ENCODE assay signal across 18 cellular contexts in the genomic region with DNA sequence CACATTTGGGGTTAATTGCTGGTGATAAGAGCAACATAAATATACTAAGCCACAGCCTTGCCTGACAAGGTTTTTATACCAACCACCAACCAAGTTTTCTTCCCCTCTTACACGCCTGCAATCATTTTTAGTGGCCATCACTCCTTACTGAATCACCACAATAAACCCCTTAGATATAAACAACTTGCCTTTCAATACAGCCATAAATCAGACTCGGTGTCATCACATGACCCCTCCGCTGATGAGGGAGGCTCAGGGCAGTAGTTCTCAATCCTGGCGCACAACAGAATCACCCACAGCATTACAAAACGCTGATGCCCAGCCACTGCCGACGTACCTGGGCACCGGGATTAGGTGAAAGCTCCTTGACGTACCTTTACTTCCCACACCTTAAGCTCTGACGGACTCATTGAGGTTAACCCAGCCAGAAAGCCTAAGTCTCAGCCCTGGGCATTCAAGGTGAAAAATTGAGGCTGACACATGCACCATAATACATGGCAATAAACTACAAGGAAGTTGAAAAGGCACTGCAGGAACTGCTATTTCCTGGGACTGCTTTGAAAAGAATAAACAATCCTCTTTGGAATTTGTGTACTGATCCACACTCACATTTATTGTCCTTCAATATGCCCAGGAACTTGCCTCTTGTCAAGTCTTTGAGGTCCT. TPM values are rescaled to one million over a fixed set of nuclear protein-coding genes. Genes with fewer than 3 reads are reported as not detected.
DNase-seq lines count a peak whose midpoint lies in the region; ATAC-seq, FAIRE-seq and TF ChIP-seq lines count a peak whose summit lies in the region.
"Had no signal": no experiment of that assay in that cellular context is flagged by ENCODE, and none has a peak within 500 bp of the region (broad histone marks: within the 10 kb centered on the region; RNA-seq: fewer than 3 reads in every experiment).

No MANE protein-coding gene starts in this region.

- no peak overlapping the region for H3K27ac Mint-ChIP-seq in astrocyte (ENCODE audit: unreplicated experiment)
- H3K27ac Mint-ChIP-seq: activated CD8-positive, alpha-beta memory T cell treated with anti-CD3 and anti-CD28 coated beads, Interleukin-2, amount 10 ng/mL, durations not matched to agents 7 days and 5 days; effector memory CD8-positive, alpha-beta T cell had no signal

- H3K9ac ChIP-seq in astrocyte (ENCODE audit: low read length): no peak overlapping the region

- H3K27me3 ChIP-seq in astrocyte (ENCODE audit: insufficient read depth, low read length) (peaks cover 39% of the 10 kb centered on the region), thoracic aorta (replicated peaks; ENCODE audit: insufficient read depth) (no peaks in the 10 kb centered on the region)
- H3K27me3 ChIP-seq: breast epithelium had no signal

- H2AFZ ChIP-seq in astrocyte (ENCODE audit: low read depth, low read length): no peak overlapping the region

- H3K9me3 ChIP-seq in astrocyte (ENCODE audit: insufficient read depth, low read depth, low read length) (no peaks in the 10 kb centered on the region), mucosa of descending colon (no peaks in the 10 kb centered on the region), thoracic aorta (no peaks in the 10 kb centered on the region)
- H3K9me3 ChIP-seq: A549, breast epithelium had no signal

- peaks cover 56% of the 10 kb centered on the region for H3K27me3 Mint-ChIP-seq in astrocyte (ENCODE audit: low read depth, unreplicated experiment)

- no peaks in the 10 kb centered on the region for H4K20me1 ChIP-seq in astrocyte (ENCODE audit: insufficient read depth, low read length)

- ATAC-seq in mucosa of descending colon (peak; percentile 85), thoracic aorta (ENCODE audit: insufficient number of reproducible peaks, low FRiP score, low read depth) (no peak), GM19467 (IDR thresholded peaks at IDR 0.05; ENCODE audit: unreplicated experiment) (no peak)
- ATAC-seq: A549; activated CD8-positive, alpha-beta memory T cell treated with anti-CD3 and anti-CD28 coated beads, Interleukin-2, amount 10 ng/mL, durations not matched to agents 7 days and 5 days; effector memory CD8-positive, alpha-beta T cell; foreskin keratinocyte had no signal

- H3K4me1 Mint-ChIP-seq in astrocyte (ENCODE audit: low read depth, unreplicated experiment): no peaks in the 10 kb centered on the region

- H3K4me3 ChIP-seq in astrocyte (ENCODE audit: insufficient read depth, low read depth, low read length) (no peak overlapping the region), mucosa of descending colon (no peak overlapping the region), thoracic aorta (no peak overlapping the region)
- H3K4me3 ChIP-seq: A549, breast epithelium had no signal

- no peaks in the 10 kb centered on the region for H3K79me2 ChIP-seq in astrocyte (ENCODE audit: insufficient read depth, low read length)

- no peaks in the 10 kb centered on the region for H3K36me3 Mint-ChIP-seq in astrocyte (ENCODE audit: low read depth, unreplicated experiment)
- H3K36me3 Mint-ChIP-seq: activated CD8-positive, alpha-beta memory T cell treated with anti-CD3 and anti-CD28 coated beads, Interleukin-2, amount 10 ng/mL, durations not matched to agents 7 days and 5 days had no signal

- intact Hi-C loops in mucosa of descending colon (cut with DNase I, micrococcal nuclease): no loop called here

- H3K4me2 ChIP-seq in astrocyte (ENCODE audit: low read length): no peak overlapping the region
- H3K4me2 ChIP-seq: A549 had no signal

- no peaks in the 10 kb centered on the region for H3K36me3 ChIP-seq in astrocyte (ENCODE audit: insufficient read depth, low read length)
- no peaks in the 10 kb centered on the region for H3K36me3 ChIP-seq in mucosa of descending colon (ENCODE audit: low read depth)
- no peaks in the 10 kb centered on the region for H3K36me3 ChIP-seq in thoracic aorta
- H3K36me3 ChIP-seq: breast epithelium had no signal

- H3K27ac ChIP-seq in astrocyte (ENCODE audit: low read depth, low read length) (no peak overlapping the region), thoracic aorta (peak overlapping the region; percentile 71 to 90)
- H3K27ac ChIP-seq: A549, breast epithelium, foreskin keratinocyte had no signal

- no peak for TF ChIP-seq CTCF in astrocyte (IDR thresholded peaks at IDR 0.05; ENCODE audit: insufficient read depth, low read depth, low read length)
- TF ChIP-seq CTCF in mucosa of descending colon (IDR thresholded peaks at IDR 0.05): no peak
- no peak for TF ChIP-seq CTCF in thoracic aorta (IDR thresholded peaks at IDR 0.05)

- DNase-seq in NCI-H748 (lab: John Stamatoyannopoulos, UW; ENCODE audit: unreplicated experiment): peak; percentile 30
- no peak for DNase-seq in NCI-H748 treated with DMSO at 0.1 percent for 48 hours (lab: John Stamatoyannopoulos, UW)
- peak; percentile 1 for DNase-seq in astrocyte (ENCODE audit: low read depth)
- peak in 2 of 3 donors; percentile 60 to 63 for DNase-seq in mucosa of descending colon
- no peak for DNase-seq in thoracic aorta (ENCODE audit: low spot score)
- DNase-seq in activated T-cell treated with anti-CD3 and anti-CD28 coated beads, Interleukin-2, amount 50 U/mL, for 1 hour: no peak
- DNase-seq in activated CD4-positive, alpha-beta T cell treated with anti-CD3 and anti-CD28 coated beads, Interleukin-2, amount 50 U/mL, for 1 hour: no peak
- DNase-seq: activated CD8-positive, alpha-beta memory T cell treated with anti-CD3 and anti-CD28 coated beads, Interleukin-2, amount 10 ng/mL, durations not matched to agents 7 days and 5 days; activated naive CD4-positive, alpha-beta T cell treated with Interleukin-2 at 50 U/mL for 16 hours; effector memory CD8-positive, alpha-beta T cell; foreskin keratinocyte; midbrain; NCI-H1048 had no signal

- H3K9me3 Mint-ChIP-seq in astrocyte (ENCODE audit: unreplicated experiment): peaks cover 1% of the 10 kb centered on the region
- H3K9me3 Mint-ChIP-seq: effector memory CD8-positive, alpha-beta T cell had no signal

- H3K4me3 Mint-ChIP-seq in astrocyte (ENCODE audit: unreplicated experiment): no peak overlapping the region
- H3K4me3 Mint-ChIP-seq: activated CD8-positive, alpha-beta memory T cell treated with anti-CD3 and anti-CD28 coated beads, Interleukin-2, amount 10 ng/mL, durations not matched to agents 7 days and 5 days; effector memory CD8-positive, alpha-beta T cell had no signal

- no peak for FAIRE-seq in astrocyte (lab: Jason Lieb, UNC)
- FAIRE-seq: A549, GM18507, HepG2 had no signal

- no peaks in the 10 kb centered on the region for H3K4me1 ChIP-seq in astrocyte (ENCODE audit: insufficient read depth, low read length)
- peaks cover 27% of the 10 kb centered on the region for H3K4me1 ChIP-seq in mucosa of descending colon (ENCODE audit: low read depth)
- H3K4me1 ChIP-seq in thoracic aorta (ENCODE audit: control insufficient read depth in 1 of 2, low read depth in 2 of 2): peaks cover 44 to 85% of the 10 kb centered on the region in 2 donors
- H3K4me1 ChIP-seq: A549, breast epithelium, foreskin keratinocyte had no signal

RNA-seq across cellular contexts. Expression of a gene that starts 17.1 kb away (rescaled TPM):
- total RNA-seq in astrocyte (1.2 and 1.5 TPM in 2 replicates), mucosa of descending colon (10 to 100 TPM in 2 of 3 donors, 1 to 10 TPM in 1; 7.8 to 72.6 (median 12.6) TPM), thoracic aorta (100 to 1,000 TPM; 104 to 123 TPM)
- total RNA-seq: activated CD8-positive, alpha-beta memory T cell treated with anti-CD3 and anti-CD28 coated beads, Interleukin-2, amount 10 ng/mL, durations not matched to agents 7 days and 5 days; HepG2 had no signal

Comparison
In these comparisons a context has a peak if more than half of its experiments do, and no peak if none do; other contexts are left out.
1. DNase-seq: peak in NCI-H748 (single experiment), astrocyte (single experiment) and mucosa of descending colon (2 of 3); none in NCI-H748 treated with DMSO at 0.1 percent for 48 hours (single experiment), thoracic aorta (single experiment), activated T-cell treated with anti-CD3 and anti-CD28 coated beads, Interleukin-2, amount 50 U/mL, for 1 hour (single experiment) and activated CD4-positive, alpha-beta T cell treated with anti-CD3 and anti-CD28 coated beads, Interleukin-2, amount 50 U/mL, for 1 hour (single experiment).